8 cellular contexts compared by ENCODE assay signal in the genomic region with DNA sequence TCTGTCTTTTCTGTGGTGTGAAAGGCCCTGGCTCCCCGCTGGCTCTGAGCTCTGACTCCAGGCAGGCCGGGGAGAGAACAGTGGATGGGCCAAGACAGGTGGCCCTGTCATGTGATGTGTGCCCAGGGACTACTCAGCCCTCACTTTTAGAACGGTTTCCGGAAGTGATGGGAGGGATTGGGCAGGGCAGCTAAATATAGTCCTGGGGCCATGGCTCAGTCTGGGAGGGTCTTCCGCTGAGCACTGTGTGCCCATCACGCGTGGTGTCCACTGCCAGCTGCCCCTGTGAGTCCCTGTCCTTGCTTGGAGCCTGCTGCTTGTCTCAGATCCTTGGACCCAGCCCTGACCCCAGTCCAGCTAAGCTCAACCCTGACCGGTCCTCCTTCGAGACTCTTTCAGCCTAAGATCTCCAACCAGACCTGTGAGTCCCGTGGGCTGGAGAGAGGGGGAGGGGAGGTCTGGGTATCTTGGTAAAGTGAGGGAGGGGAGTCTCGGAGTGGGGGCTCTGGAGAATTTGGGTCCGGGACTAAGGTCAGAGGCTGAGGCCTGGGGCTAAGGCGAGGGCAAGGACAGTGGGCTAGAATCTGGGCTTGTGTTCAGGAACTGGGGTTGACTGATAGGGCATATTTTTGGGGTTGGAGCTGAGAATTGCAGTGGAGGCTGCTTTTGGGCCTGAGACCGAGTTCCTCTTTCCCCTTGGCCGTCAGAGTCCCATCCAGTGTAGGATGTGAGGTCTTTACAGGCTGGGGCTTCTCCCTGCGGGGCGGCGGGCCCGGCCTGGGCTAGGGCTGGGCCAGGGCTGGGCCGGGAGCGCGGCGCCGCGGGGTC. TPM values are rescaled to one million over a fixed set of nuclear protein-coding genes. Genes with fewer than 3 reads are reported as not detected.
DNase-seq lines count a peak whose midpoint lies in the region; ATAC-seq and TF ChIP-seq lines count a peak whose summit lies in the region.

A gene with protein sequence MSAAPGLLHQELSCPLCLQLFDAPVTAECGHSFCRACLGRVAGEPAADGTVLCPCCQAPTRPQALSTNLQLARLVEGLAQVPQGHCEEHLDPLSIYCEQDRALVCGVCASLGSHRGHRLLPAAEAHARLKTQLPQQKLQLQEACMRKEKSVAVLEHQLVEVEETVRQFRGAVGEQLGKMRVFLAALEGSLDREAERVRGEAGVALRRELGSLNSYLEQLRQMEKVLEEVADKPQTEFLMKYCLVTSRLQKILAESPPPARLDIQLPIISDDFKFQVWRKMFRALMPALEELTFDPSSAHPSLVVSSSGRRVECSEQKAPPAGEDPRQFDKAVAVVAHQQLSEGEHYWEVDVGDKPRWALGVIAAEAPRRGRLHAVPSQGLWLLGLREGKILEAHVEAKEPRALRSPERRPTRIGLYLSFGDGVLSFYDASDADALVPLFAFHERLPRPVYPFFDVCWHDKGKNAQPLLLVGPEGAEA (plus strand): TSS at position 243 of the 828 bp plus-strand sequence. CDS start 620 bp downstream, outside the sequence.

- TF ChIP-seq CTCF in breast epithelium (IDR thresholded peaks at IDR 0.05) (no peak), lower lobe of right lung (IDR thresholded peaks at IDR 0.05) (no peak), tibial artery (IDR thresholded peaks at IDR 0.05) (no peak)

- CTCF ChIA-PET in activated CD8-positive, alpha-beta memory T cell treated with anti-CD3 and anti-CD28 coated beads, Interleukin-2, amount 10 ng/mL, durations not matched to agents 7 days and 5 days (lab: Charles Lee) = interaction anchor here (0.8 kb wide), 1 partner anchor 11 kb away, joined by 3 read pairs; no protein-coding TSS in a partner anchor

- H3K9me3 ChIP-seq in breast epithelium = no peaks in the 10 kb centered on the region
- no peaks in the 10 kb centered on the region for H3K9me3 ChIP-seq in lower lobe of right lung
- H3K9me3 ChIP-seq in tibial artery = no peaks in the 10 kb centered on the region

- H3K9me3 Mint-ChIP-seq in activated CD8-positive, alpha-beta memory T cell treated with anti-CD3 and anti-CD28 coated beads, Interleukin-2, amount 10 ng/mL, durations not matched to agents 7 days and 5 days (ENCODE audit: low read depth) = no peaks in the 10 kb centered on the region

- DNase-seq in activated CD8-positive, alpha-beta memory T cell treated with anti-CD3 and anti-CD28 coated beads, Interleukin-2, amount 10 ng/mL, durations not matched to agents 7 days and 5 days = no peak
- DNase-seq in activated CD8-positive, alpha-beta memory T cell treated with anti-CD3 and anti-CD28 coated beads for 24 hours = no peak
- DNase-seq in breast epithelium (ENCODE audit: low spot score in 2 of 2) (no peak), lower lobe of right lung (no peak), tibial artery (no peak), NK-92 (lab: John Stamatoyannopoulos, UW; ENCODE audit: unreplicated experiment) (no peak), middle frontal gyrus (ENCODE audit: extremely low spot score, low spot score) (no peak)

- intact Hi-C loops in breast epithelium (cut with DNase I; ENCODE audit: low total_unique reads) (no loop called here), lower lobe of right lung (cut with DNase I) (no loop called here), tibial artery (cut with DNase I; ENCODE audit: low total_unique reads) (no loop called here)

- H3K4me3 Mint-ChIP-seq in activated CD8-positive, alpha-beta memory T cell treated with anti-CD3 and anti-CD28 coated beads, Interleukin-2, amount 10 ng/mL, durations not matched to agents 7 days and 5 days = peak within 1 kb of the TSS; percentile 28

- peaks cover 2% of the 10 kb centered on the region for H3K36me3 Mint-ChIP-seq in activated CD8-positive, alpha-beta memory T cell treated with anti-CD3 and anti-CD28 coated beads, Interleukin-2, amount 10 ng/mL, durations not matched to agents 7 days and 5 days

- H3K27me3 Mint-ChIP-seq in activated CD8-positive, alpha-beta memory T cell treated with anti-CD3 and anti-CD28 coated beads, Interleukin-2, amount 10 ng/mL, durations not matched to agents 7 days and 5 days = peaks cover 53% of the 10 kb centered on the region

- no peak within 1 kb of the TSS for H3K27ac ChIP-seq in breast epithelium
- H3K27ac ChIP-seq in lower lobe of right lung = no peak within 1 kb of the TSS
- H3K27ac ChIP-seq in tibial artery = no peak within 1 kb of the TSS

- no peak for TF ChIP-seq POLR2A in breast epithelium (IDR thresholded peaks at IDR 0.05)

- H3K4me1 ChIP-seq in breast epithelium (peaks cover 0 to 7% of the 10 kb centered on the region in 2 donors), lower lobe of right lung (peaks cover 28% of the 10 kb centered on the region), tibial artery (peaks cover 0 to 32% (median 26%) of the 10 kb centered on the region in 4 donors)

- no peak within 1 kb of the TSS for H3K27ac Mint-ChIP-seq in activated CD8-positive, alpha-beta memory T cell treated with anti-CD3 and anti-CD28 coated beads, Interleukin-2, amount 10 ng/mL, durations not matched to agents 7 days and 5 days

- H3K4me3 ChIP-seq in breast epithelium (peak within 1 kb of the TSS; percentile 41 to 71 (median 55)), lower lobe of right lung (peak within 1 kb of the TSS; percentile 64), tibial artery (peak within 1 kb of the TSS; percentile 45 to 55)

- no peaks in the 10 kb centered on the region for H3K36me3 ChIP-seq in breast epithelium
- H3K36me3 ChIP-seq in lower lobe of right lung = no peaks in the 10 kb centered on the region
- no peaks in the 10 kb centered on the region for H3K36me3 ChIP-seq in tibial artery

- no peak for ATAC-seq in activated CD8-positive, alpha-beta memory T cell treated with anti-CD3 and anti-CD28 coated beads, Interleukin-2, amount 10 ng/mL, durations not matched to agents 7 days and 5 days
- ATAC-seq in lower lobe of right lung (no peak), GM21723 (IDR thresholded peaks at IDR 0.05; ENCODE audit: unreplicated experiment) (no peak)

- H3K4me1 Mint-ChIP-seq in activated CD8-positive, alpha-beta memory T cell treated with anti-CD3 and anti-CD28 coated beads, Interleukin-2, amount 10 ng/mL, durations not matched to agents 7 days and 5 days = peaks cover 33% of the 10 kb centered on the region

- peaks cover 4 to 25% of the 10 kb centered on the region in 2 donors for H3K27me3 ChIP-seq in breast epithelium
- H3K27me3 ChIP-seq in lower lobe of right lung (ENCODE audit: low read depth) = peaks cover 42% of the 10 kb centered on the region
- peaks cover 0 to 28% of the 10 kb centered on the region in 2 donors for H3K27me3 ChIP-seq in tibial artery

RNA-seq across cellular contexts. Expression of the gene that starts here (rescaled TPM):
- total RNA-seq in activated CD8-positive, alpha-beta memory T cell treated with anti-CD3 and anti-CD28 coated beads, Interleukin-2, amount 10 ng/mL, durations not matched to agents 7 days and 5 days = not detected
- total RNA-seq in breast epithelium = under 1 TPM in 2 of 3 donors, not detected in 1; under 0.01 TPM
- 0.06 TPM for total RNA-seq in lower lobe of right lung
